ENCODE assay signal across 11 cellular contexts in genomic region chr4:6663596-6664393, GRCh38. TPM values are rescaled to one million over a fixed set of nuclear protein-coding genes. Genes with fewer than 3 reads are reported as not detected.
DNase-seq lines count a peak whose midpoint lies in the region; ATAC-seq and TF ChIP-seq lines count a peak whose summit lies in the region.
"Had no signal": no experiment of that assay in that cellular context is flagged by ENCODE, and none has a peak within 500 bp of the region (broad histone marks: within the 10 kb centered on the region; RNA-seq: fewer than 3 reads in every experiment).

No MANE protein-coding gene starts in this region.

- H3K27ac ChIP-seq in CD8-positive, alpha-beta memory T cell (ENCODE audit: low read depth, low read length), result no peak overlapping the region
- H3K27ac ChIP-seq in right atrium auricular region (no peak overlapping the region), skeletal muscle tissue (ENCODE audit: low read depth, low read length) (no peak overlapping the region)

- CTCF ChIA-PET in CD8-positive, alpha-beta memory T cell (lab: Charles Lee), result interaction anchor here (0.6 to 2.3 kb wide), 10 partner anchors 10 to 404 kb away, joined by 3 to 11 read pairs (median 3); partner anchors contain the start of genes GRPEL1, KIAA0232 and MRFAP1
- CTCF ChIA-PET in T-cell (lab: Charles Lee), result interaction anchor here (0.6 to 1.9 kb wide), 5 partner anchors 11 to 425 kb away, joined by 3 to 7 read pairs (median 4); no protein-coding TSS in a partner anchor

- DNase-seq in CD8-positive, alpha-beta memory T cell, result no peak
- DNase-seq in T-cell (no peak), right atrium auricular region (ENCODE audit: low spot score) (no peak), NCI-H1930 (lab: John Stamatoyannopoulos, UW) (no peak), NCI-H128 (lab: John Stamatoyannopoulos, UW; ENCODE audit: unreplicated experiment) (no peak), OCI-M1 (lab: John Stamatoyannopoulos, UW) (no peak)
- DNase-seq: DND-41, foreskin melanocyte, MV-4-11 had no signal

- peaks cover 15% of the 10 kb centered on the region for H3K4me1 ChIP-seq in CD8-positive, alpha-beta memory T cell (ENCODE audit: insufficient read depth, low read length)
- H3K4me1 ChIP-seq in right atrium auricular region (peaks cover 0 to 21% of the 10 kb centered on the region in 2 donors), skeletal muscle tissue (ENCODE audit: control insufficient read depth in 3 of 3, insufficient read depth in 3 of 3, low read length in 3 of 3) (peaks cover 0 to 16% (median 12%) of the 10 kb centered on the region in 3 donors)

- no peak overlapping the region for H3K4me3 ChIP-seq in CD8-positive, alpha-beta memory T cell (ENCODE audit: low read length)
- H3K4me3 ChIP-seq in right atrium auricular region (peak overlapping the region; percentile 17 to 49), skeletal muscle tissue (ENCODE audit: low read length in 3 of 3) (peak overlapping the region; percentile 40 to 66 (median 61))

- POLR2A ChIA-PET in CD8-positive, alpha-beta memory T cell (lab: Charles Lee), result interaction anchor here (0.6 to 1.1 kb wide), 5 partner anchors 10 to 46 kb away, joined by 3 to 4 read pairs (median 3); partner anchors contain the start of gene MRFAP1L1
- POLR2A ChIA-PET in T-cell (lab: Charles Lee), result interaction anchor here in 1 of 2 donors (1.0 kb wide), 1 partner anchor 12 kb away, joined by 3 read pairs; no protein-coding TSS in a partner anchor

- H3K9me3 Mint-ChIP-seq in CD8-positive, alpha-beta memory T cell, result no peaks in the 10 kb centered on the region
- H3K9me3 Mint-ChIP-seq in T-cell, result no peaks in the 10 kb centered on the region

- no peaks in the 10 kb centered on the region for H3K36me3 ChIP-seq in CD8-positive, alpha-beta memory T cell (ENCODE audit: insufficient read depth, low read length)
- H3K36me3 ChIP-seq in right atrium auricular region (no peaks in the 10 kb centered on the region), skeletal muscle tissue (ENCODE audit: control insufficient read depth in 3 of 3, insufficient read depth in 3 of 3, low read length in 3 of 3) (peaks cover 0 to 4% (median 0%) of the 10 kb centered on the region in 3 donors)

- no peak for TF ChIP-seq CTCF in right atrium auricular region (IDR thresholded peaks at IDR 0.05)

- ATAC-seq in T-cell (replicated peaks in 1 of 4) (peak in 3 of 4 experiments; percentile 25 to 29 (median 29)), GM19351 (IDR thresholded peaks at IDR 0.05; ENCODE audit: unreplicated experiment) (no peak)

- no peaks in the 10 kb centered on the region for H3K27me3 ChIP-seq in CD8-positive, alpha-beta memory T cell (ENCODE audit: insufficient read depth, low read length, poor library complexity, severe bottlenecking)
- H3K27me3 ChIP-seq in right atrium auricular region (no peaks in the 10 kb centered on the region), skeletal muscle tissue (ENCODE audit: control insufficient read depth in 3 of 3, insufficient read depth in 3 of 3, low read length in 3 of 3) (peaks cover 9 to 47% (median 31%) of the 10 kb centered on the region in 3 donors)

- peaks cover 0 to 4% (median 0%) of the 10 kb centered on the region in 3 donors for H3K36me3 Mint-ChIP-seq in CD8-positive, alpha-beta memory T cell
- no peaks in the 10 kb centered on the region for H3K36me3 Mint-ChIP-seq in T-cell

- H3K9ac ChIP-seq in skeletal muscle tissue (ENCODE audit: low read depth in 1 of 3, low read length in 3 of 3), result peak overlapping the region; percentile 46 to 72 (median 63)

- H3K27me3 Mint-ChIP-seq in CD8-positive, alpha-beta memory T cell, result peaks cover 11 to 17% of the 10 kb centered on the region in 2 donors
- peaks cover 4 to 15% of the 10 kb centered on the region in 2 donors for H3K27me3 Mint-ChIP-seq in T-cell

- no peaks in the 10 kb centered on the region for H3K9me3 ChIP-seq in CD8-positive, alpha-beta memory T cell (ENCODE audit: low read length)
- H3K9me3 ChIP-seq in right atrium auricular region (no peaks in the 10 kb centered on the region), skeletal muscle tissue (ENCODE audit: control insufficient read depth in 3 of 3, low read length in 3 of 3) (peaks cover 0 to 2% (median 0%) of the 10 kb centered on the region in 3 donors)

- H3K27ac Mint-ChIP-seq in CD8-positive, alpha-beta memory T cell, result peak overlapping the region in 1 of 8 donors; percentile 24
- H3K27ac Mint-ChIP-seq in T-cell, result no peak overlapping the region

- peak overlapping the region in 4 of 7 donors; percentile 19 to 70 (median 38) for H3K4me3 Mint-ChIP-seq in CD8-positive, alpha-beta memory T cell
- H3K4me3 Mint-ChIP-seq in T-cell, result peak overlapping the region; percentile 34 to 51 (median 37)

- peaks cover 4 to 8% (median 5%) of the 10 kb centered on the region in 3 donors for H3K4me1 Mint-ChIP-seq in CD8-positive, alpha-beta memory T cell
- peaks cover 4 to 6% (median 4%) of the 10 kb centered on the region in 3 donors for H3K4me1 Mint-ChIP-seq in T-cell

RNA-seq across cellular contexts. Expression of gene MRFAP1, which starts 23.3 kb away (rescaled TPM):
- 100 to 1,000 TPM; 122 to 126 TPM for total RNA-seq in CD8-positive, alpha-beta memory T cell
- polyA plus RNA-seq in CD8-positive, alpha-beta memory T cell, result 175 TPM
- total RNA-seq in T-cell, result 100 to 1,000 TPM; 138 to 169 (median 138) TPM
- total RNA-seq in right atrium auricular region, result 100 to 1,000 TPM; 170 to 176 TPM
- total RNA-seq in skeletal muscle tissue, result 83.0 TPM

RNA-seq across cellular contexts. Expression of gene S100P, which starts 29.9 kb away (rescaled TPM):
- 1 to 10 TPM; 1.0 to 1.2 TPM for total RNA-seq in CD8-positive, alpha-beta memory T cell
- 1.7 TPM for polyA plus RNA-seq in CD8-positive, alpha-beta memory T cell
- 1 to 10 TPM in 3 of 5 donors, under 1 TPM in 1, not detected in 1; 0.70 to 3.8 (median 1.9) TPM for total RNA-seq in T-cell
- total RNA-seq in right atrium auricular region, result under 1 TPM in 1 of 2 donors, not detected in 1; 0.35 TPM
- 0.52 TPM for total RNA-seq in skeletal muscle tissue

RNA-seq across cellular contexts. Expression of gene MRFAP1L1, which starts 45.9 kb away (rescaled TPM):
- 10 to 100 TPM; 54.9 to 55.9 TPM for total RNA-seq in CD8-positive, alpha-beta memory T cell
- polyA plus RNA-seq in CD8-positive, alpha-beta memory T cell, result 142 TPM
- total RNA-seq in T-cell (100 to 1,000 TPM in 3 of 5 donors, 10 to 100 TPM in 2; 28.8 to 121 (median 112) TPM), right atrium auricular region (10 to 100 TPM; 58.2 to 65.3 TPM), skeletal muscle tissue (32.9 TPM)

RNA-seq across cellular contexts. Expression of gene BLOC1S4, which starts 52.2 kb away (rescaled TPM):
- 10 to 100 TPM; 21.5 to 22.9 TPM for total RNA-seq in CD8-positive, alpha-beta memory T cell
- polyA plus RNA-seq in CD8-positive, alpha-beta memory T cell, result 96.7 TPM
- total RNA-seq in T-cell (10 to 100 TPM; 20.7 to 41.9 (median 36.6) TPM), right atrium auricular region (10 to 100 TPM in 1 of 2 donors, 1 to 10 TPM in 1; 8.4 to 17.4 TPM), skeletal muscle tissue (6.3 TPM)
